ENCODE assay signal across 8 cellular contexts in genomic region chr12:48680861-48681260, GRCh38. TPM values are rescaled to one million over a fixed set of nuclear protein-coding genes. Genes with fewer than 3 reads are reported as not detected.
A peak's percentile ranks its signal among the peaks of the same experiment; 100 is the strongest.
DNase-seq lines count a peak whose midpoint lies in the region; ATAC-seq and TF ChIP-seq lines count a peak whose summit lies in the region.

No MANE protein-coding gene starts in this region.

- H3K4me1 ChIP-seq in DOHH2 (ENCODE audit: control insufficient read depth, low read length) (peaks cover 35% of the 10 kb centered on the region), esophagus squamous epithelium (peaks cover 18 to 63% (median 41%) of the 10 kb centered on the region in 3 donors), prostate gland (replicated peaks) (no peaks in the 10 kb centered on the region)

- peaks cover 6% of the 10 kb centered on the region for H3F3A ChIP-seq in DOHH2 (ENCODE audit: control insufficient read depth, insufficient read depth)

- 59 to 80% methylated on average over 9 to 13 of the region's 13 CpGs for WGBS in esophagus squamous epithelium, 2 donors
- WGBS in prostate gland = 75% methylated on average over 13 of the region's 13 CpGs

- TF ChIP-seq POLR2A in esophagus squamous epithelium (IDR thresholded peaks at IDR 0.05) = no peak
- TF ChIP-seq POLR2A in prostate gland (IDR thresholded peaks at IDR 0.05) = no peak

- H3K4me3 ChIP-seq in DOHH2 (ENCODE audit: low read length) = peak overlapping the region; percentile 96
- peak overlapping the region; percentile 74 to 92 (median 78) for H3K4me3 ChIP-seq in esophagus squamous epithelium
- peak overlapping the region; percentile 90 to 93 for H3K4me3 ChIP-seq in prostate gland

- POLR2A ChIA-PET in RWPE1 (lab: Yijun Ruan, JAX; ENCODE audit: low non-redundant PET) = no interaction called here

- no peaks in the 10 kb centered on the region for H3K9me2 ChIP-seq in DOHH2 (replicated peaks; ENCODE audit: control insufficient read depth, low read length)

- intact Hi-C loops in esophagus squamous epithelium (cut with DNase I) = no loop called here
- intact Hi-C loops in prostate gland (cut with DNase I) = no loop called here

- H3K79me2 ChIP-seq in DOHH2 (ENCODE audit: control insufficient read depth, low read length) = peaks cover 62% of the 10 kb centered on the region

- no peak for DNase-seq in RWPE1 (ENCODE audit: low spot score)
- DNase-seq in esophagus squamous epithelium (lab: John Stamatoyannopoulos, UW) = no peak
- no peak for DNase-seq in prostate gland (ENCODE audit: low spot score)
- no peak for DNase-seq in mucosa of gallbladder (ENCODE audit: low spot score)
- no peak for DNase-seq in stimulated activated CD4-positive, alpha-beta T cell treated with anti-CD3 and anti-CD28 coated beads, Interleukin-12 subunit alpha, Interleukin-12 subunit beta, amount 100 ng/mL, for 4 hours

- ATAC-seq in HG02588 (IDR thresholded peaks at IDR 0.05; ENCODE audit: unreplicated experiment) (no peak), GM19328 (IDR thresholded peaks at IDR 0.05; ENCODE audit: unreplicated experiment) (no peak)

- H3K4me2 ChIP-seq in DOHH2 (ENCODE audit: low read length) = peak overlapping the region; percentile 72

- H3K9me3 ChIP-seq in DOHH2 (ENCODE audit: control insufficient read depth, insufficient read depth, low read length) (no peaks in the 10 kb centered on the region), esophagus squamous epithelium (no peaks in the 10 kb centered on the region), prostate gland (no peaks in the 10 kb centered on the region)

- peaks cover 15% of the 10 kb centered on the region; the same call in 1 of the 2 replicates for H4K20me1 ChIP-seq in DOHH2 (ENCODE audit: control insufficient read depth, insufficient read depth, low read depth, low read length)

- CTCF ChIA-PET in RWPE1 (lab: Yijun Ruan, JAX) = no interaction called here

- peaks cover 59% of the 10 kb centered on the region for H3K36me3 ChIP-seq in DOHH2 (ENCODE audit: control insufficient read depth, low read length)
- peaks cover 0 to 44% (median 10%) of the 10 kb centered on the region in 3 donors for H3K36me3 ChIP-seq in esophagus squamous epithelium
- H3K36me3 ChIP-seq in prostate gland = no peaks in the 10 kb centered on the region

- TF ChIP-seq CTCF in DOHH2 (IDR thresholded peaks at IDR 0.05; ENCODE audit: low read depth, low read length, poor library complexity, severe bottlenecking) (no peak), RWPE1 (conservative IDR thresholded peaks at IDR 0.05; ENCODE audit: low read depth) (no peak), esophagus squamous epithelium (IDR thresholded peaks at IDR 0.05) (no peak), prostate gland (IDR thresholded peaks at IDR 0.05) (no peak)

- no peak overlapping the region for H3K27ac ChIP-seq in DOHH2 (ENCODE audit: low read depth, low read length)
- H3K27ac ChIP-seq in RWPE1 = peak overlapping the region; percentile 24; the same call in 1 of the 2 replicates
- H3K27ac ChIP-seq in esophagus squamous epithelium = peak overlapping the region in 3 of 4 donors; percentile 93 to 97 (median 93)
- H3K27ac ChIP-seq in prostate gland = no peak overlapping the region

- H3K27me3 ChIP-seq in DOHH2 (ENCODE audit: control insufficient read depth, low read length) (no peaks in the 10 kb centered on the region), esophagus squamous epithelium (no peaks in the 10 kb centered on the region), prostate gland (replicated peaks; ENCODE audit: insufficient read depth) (no peaks in the 10 kb centered on the region)

RNA-seq across cellular contexts. Expression of gene KANSL2, which starts 1.2 kb away (rescaled TPM):
- total RNA-seq in esophagus squamous epithelium = 10 to 100 TPM; 23.9 to 46.0 (median 33.3) TPM
- 10 to 100 TPM; 53.1 to 53.2 TPM for total RNA-seq in prostate gland
- total RNA-seq in mucosa of gallbladder = 23.5 TPM

RNA-seq across cellular contexts. Expression of gene CCNT1, which starts 35.6 kb away (rescaled TPM):
- 10 to 100 TPM; 16.2 to 23.3 (median 18.5) TPM for total RNA-seq in esophagus squamous epithelium
- 10 to 100 TPM; 33.0 to 33.8 TPM for total RNA-seq in prostate gland
- total RNA-seq in mucosa of gallbladder = 30.1 TPM

Comparison
In these comparisons a context has a peak if more than half of its experiments do, and no peak if none do; other contexts are left out.
1. H3K27ac ChIP-seq: peak in RWPE1 (single experiment) and esophagus squamous epithelium (3 of 4); none in DOHH2 (single experiment) and prostate gland (0 of 2).
2. Peak in every context shown above with its lines, with median percentiles within 50 percentile points of each other: H3K4me3 ChIP-seq.